Comparison of ENCODE assay signal across 10 cellular contexts in the genomic region with DNA sequence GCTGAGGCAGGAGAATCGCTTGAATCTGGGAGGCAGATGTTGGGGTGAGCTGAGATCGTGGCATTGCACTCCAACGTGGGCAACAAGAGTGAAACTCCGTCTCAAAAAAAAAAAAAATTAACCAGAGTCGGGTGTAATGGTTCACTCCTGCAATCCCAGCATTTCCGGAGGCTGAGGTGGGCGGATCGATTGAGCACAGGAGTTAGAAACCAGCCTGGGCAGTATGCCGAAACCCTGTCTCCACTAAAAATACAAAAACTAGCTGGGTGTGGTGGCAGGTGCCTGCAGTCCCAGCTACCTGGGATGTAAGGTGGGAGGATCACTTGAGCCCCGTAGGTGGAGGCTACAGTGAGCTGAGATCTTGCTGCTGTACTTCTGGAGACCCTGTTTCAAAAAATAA. TPM values are rescaled to one million over a fixed set of nuclear protein-coding genes. Genes with fewer than 3 reads are reported as not detected.
DNase-seq lines count a peak whose midpoint lies in the region; ATAC-seq and TF ChIP-seq lines count a peak whose summit lies in the region.
"Had no signal": no experiment of that assay in that cellular context is flagged by ENCODE, and none has a peak within 500 bp of the region (broad histone marks: within the 10 kb centered on the region; RNA-seq: fewer than 3 reads in every experiment).

No MANE protein-coding gene starts in this region.

- intact Hi-C loops in activated B cell treated with CpG ODN at 0.5 μM for 24 hours (cut with micrococcal nuclease) = no loop called here
- intact Hi-C loops in testis (cut with DNase I; ENCODE audit: low total_unique reads) = no loop called here

- TF ChIP-seq CTCF in activated B cell treated with CpG ODN at 0.5 μM for 24 hours (IDR thresholded peaks at IDR 0.05) = no peak
- TF ChIP-seq CTCF in glutamatergic neuron (IDR thresholded peaks at IDR 0.05; ENCODE audit: partially characterized antibody, unreplicated experiment) = no peak
- TF ChIP-seq CTCF in testis (IDR thresholded peaks at IDR 0.05) = no peak
- no peak for TF ChIP-seq CTCF in tibial nerve (IDR thresholded peaks at IDR 0.05)

- H3K36me3 Mint-ChIP-seq in activated T-cell treated with anti-CD3 and anti-CD28 coated beads, Interleukin-2, amount 50 U/mL, for 72 hours (ENCODE audit: insufficient read depth in 2 of 2) = peaks cover 11 to 21% of the 10 kb centered on the region in 2 donors
- H3K36me3 Mint-ChIP-seq in activated B cell treated with CpG ODN at 0.5 μM for 24 hours (ENCODE audit: low read depth) (peaks cover 38% of the 10 kb centered on the region), glutamatergic neuron (ENCODE audit: unreplicated experiment) (no peaks in the 10 kb centered on the region)

- H3K27me3 Mint-ChIP-seq in activated T-cell treated with anti-CD3 and anti-CD28 coated beads, Interleukin-2, amount 50 U/mL, for 72 hours (ENCODE audit: low read depth) = no peaks in the 10 kb centered on the region
- H3K27me3 Mint-ChIP-seq in activated B cell treated with CpG ODN at 0.5 μM for 24 hours (no peaks in the 10 kb centered on the region), glutamatergic neuron (ENCODE audit: unreplicated experiment) (no peaks in the 10 kb centered on the region)

- no peaks in the 10 kb centered on the region for H3K36me3 ChIP-seq in testis (ENCODE audit: low read depth, missing control alignments)
- peaks cover 0 to 53% (median 4%) of the 10 kb centered on the region in 3 donors for H3K36me3 ChIP-seq in tibial nerve

- peak overlapping the region; percentile 63 for H3K27ac Mint-ChIP-seq in activated T-cell treated with anti-CD3 and anti-CD28 coated beads, Interleukin-2, amount 50 U/mL, for 72 hours
- no peak overlapping the region for H3K27ac Mint-ChIP-seq in activated B cell treated with CpG ODN at 0.5 μM for 24 hours
- peak overlapping the region; percentile 96 for H3K27ac Mint-ChIP-seq in glutamatergic neuron (ENCODE audit: unreplicated experiment)

- peak overlapping the region; percentile 95 for H3K4me3 Mint-ChIP-seq in activated T-cell treated with anti-CD3 and anti-CD28 coated beads, Interleukin-2, amount 50 U/mL, for 72 hours
- peak overlapping the region; percentile 94 for H3K4me3 Mint-ChIP-seq in activated B cell treated with CpG ODN at 0.5 μM for 24 hours
- peak overlapping the region; percentile 95 for H3K4me3 Mint-ChIP-seq in glutamatergic neuron (ENCODE audit: unreplicated experiment)

- TF ChIP-seq POLR2A in testis (IDR thresholded peaks at IDR 0.05) (no peak), tibial nerve (IDR thresholded peaks at IDR 0.05) (no peak)

- H3K4me3 ChIP-seq in testis (no peak overlapping the region), tibial nerve (no peak overlapping the region)

- H3K4me1 Mint-ChIP-seq in activated T-cell treated with anti-CD3 and anti-CD28 coated beads, Interleukin-2, amount 50 U/mL, for 72 hours (ENCODE audit: low read depth) = peaks cover 44% of the 10 kb centered on the region
- H3K4me1 Mint-ChIP-seq in activated B cell treated with CpG ODN at 0.5 μM for 24 hours (peaks cover 28% of the 10 kb centered on the region), glutamatergic neuron (ENCODE audit: low read depth, unreplicated experiment) (peaks cover 4% of the 10 kb centered on the region)

- no peaks in the 10 kb centered on the region for H3K9me3 Mint-ChIP-seq in activated T-cell treated with anti-CD3 and anti-CD28 coated beads, Interleukin-2, amount 50 U/mL, for 72 hours
- no peaks in the 10 kb centered on the region for H3K9me3 Mint-ChIP-seq in activated B cell treated with CpG ODN at 0.5 μM for 24 hours
- peaks cover 8% of the 10 kb centered on the region for H3K9me3 Mint-ChIP-seq in glutamatergic neuron (ENCODE audit: unreplicated experiment)

- CTCF ChIA-PET in activated B cell treated with CpG ODN at 0.5 μM for 24 hours (lab: Charles Lee) = interaction anchor here (0.8 kb wide), 1 partner anchor 17 kb away, joined by 3 read pairs; the partner anchor contains the start of gene ZC3H7B

- peak overlapping the region; percentile 46 to 89 for H3K27ac ChIP-seq in testis
- peak overlapping the region in 1 of 4 donors; percentile 93 for H3K27ac ChIP-seq in tibial nerve

- no peaks in the 10 kb centered on the region for H3K27me3 ChIP-seq in testis
- H3K27me3 ChIP-seq in tibial nerve = no peaks in the 10 kb centered on the region

- H3K4me1 ChIP-seq in testis (peaks cover 27% of the 10 kb centered on the region), tibial nerve (peaks cover 0 to 22% (median 4%) of the 10 kb centered on the region in 4 donors)

- TF ChIP-seq EP300 in tibial nerve (IDR thresholded peaks at IDR 0.05) = no peak

- ATAC-seq in activated T-cell treated with anti-CD3 and anti-CD28 coated beads, Interleukin-2, amount 50 U/mL, for 72 hours (replicated peaks in 1 of 2) = no peak
- no peak for ATAC-seq in activated B cell treated with CpG ODN at 0.5 μM for 24 hours (ENCODE audit: low read depth)
- ATAC-seq in GM21360 (IDR thresholded peaks at IDR 0.05; ENCODE audit: unreplicated experiment) = no peak

- DNase-seq in activated T-cell treated with anti-CD3 and anti-CD28 coated beads, Interleukin-2, amount 50 U/mL, for 72 hours = no peak
- DNase-seq in activated T-cell treated with anti-CD3 and anti-CD28 coated beads, Interleukin-2, amount 50 U/mL, for 48 hours = no peak
- DNase-seq in activated B cell treated with CpG ODN at 0.5 μM for 24 hours = no peak
- DNase-seq in glutamatergic neuron = no peak
- DNase-seq in testis = no peak
- DNase-seq in 8988T = no peak
- no peak for DNase-seq in tibial nerve (ENCODE audit: low spot score in 2 of 2)
- DNase-seq: C1 segment of cervical spinal cord, NCI-H1694 had no signal

- WGBS in testis, 2 donors = 61 to 80% methylated on average over 10 of the region's 10 CpGs
- WGBS in tibial nerve, 2 donors = 85 to 89% methylated on average over 10 of the region's 10 CpGs

- POLR2A ChIA-PET in activated B cell treated with CpG ODN at 0.5 μM for 24 hours (lab: Charles Lee) = interaction anchor here (0.6 to 1.4 kb wide), 3 partner anchors 17 to 89 kb away, joined by 3 to 11 read pairs (median 4); partner anchors contain the start of gene ZC3H7B

- H3K9me3 ChIP-seq in testis (no peaks in the 10 kb centered on the region), tibial nerve (no peaks in the 10 kb centered on the region)

RNA-seq across cellular contexts. Expression of gene RANGAP1, which starts 1.5 kb away (rescaled TPM):
- 100 to 1,000 TPM; 162 to 217 TPM for total RNA-seq in activated T-cell treated with anti-CD3 and anti-CD28 coated beads, Interleukin-2, amount 50 U/mL, for 72 hours
- total RNA-seq in activated B cell treated with CpG ODN at 0.5 μM for 24 hours = 48.9 and 56.4 TPM in 2 replicates
- 80.8 TPM for total RNA-seq in glutamatergic neuron (ENCODE audit: unreplicated experiment)
- total RNA-seq in testis = 100 to 1,000 TPM; 212 to 319 TPM
- polyA plus RNA-seq in testis (ENCODE audit: insufficient read depth, low read depth, low replicate concordance) = 277 TPM
- 10 to 100 TPM; 42.0 to 78.7 (median 60.3) TPM for total RNA-seq in tibial nerve

RNA-seq across cellular contexts. Expression of gene ZC3H7B, which starts 16.9 kb away (rescaled TPM):
- 10 to 100 TPM; 46.1 to 52.4 TPM for total RNA-seq in activated T-cell treated with anti-CD3 and anti-CD28 coated beads, Interleukin-2, amount 50 U/mL, for 72 hours
- total RNA-seq in activated B cell treated with CpG ODN at 0.5 μM for 24 hours (54.0 and 58.2 TPM in 2 replicates), glutamatergic neuron (ENCODE audit: unreplicated experiment) (51.6 TPM), testis (10 to 100 TPM; 56.4 to 63.0 TPM), tibial nerve (10 to 100 TPM; 45.0 to 74.9 (median 57.9) TPM)
- 38.9 TPM for polyA plus RNA-seq in testis (ENCODE audit: insufficient read depth, low read depth, low replicate concordance)

RNA-seq across cellular contexts. Expression of gene CHADL, which starts 43.7 kb away (rescaled TPM):
- total RNA-seq in activated T-cell treated with anti-CD3 and anti-CD28 coated beads, Interleukin-2, amount 50 U/mL, for 72 hours = 1 to 10 TPM in 1 of 2 donors, under 1 TPM in 1; 0.55 to 1.4 TPM
- 0.10 TPM in 1 of 2 replicates, not detected in the other for total RNA-seq in activated B cell treated with CpG ODN at 0.5 μM for 24 hours
- 0.27 TPM for total RNA-seq in glutamatergic neuron (ENCODE audit: unreplicated experiment)
- total RNA-seq in testis = 10 to 100 TPM in 1 of 2 donors, 1 to 10 TPM in 1; 6.5 to 12.8 TPM
- polyA plus RNA-seq in testis (ENCODE audit: insufficient read depth, low read depth, low replicate concordance) = 9.1 TPM
- 10 to 100 TPM; 25.3 to 32.0 (median 27.5) TPM for total RNA-seq in tibial nerve
